In the genomic region with DNA sequence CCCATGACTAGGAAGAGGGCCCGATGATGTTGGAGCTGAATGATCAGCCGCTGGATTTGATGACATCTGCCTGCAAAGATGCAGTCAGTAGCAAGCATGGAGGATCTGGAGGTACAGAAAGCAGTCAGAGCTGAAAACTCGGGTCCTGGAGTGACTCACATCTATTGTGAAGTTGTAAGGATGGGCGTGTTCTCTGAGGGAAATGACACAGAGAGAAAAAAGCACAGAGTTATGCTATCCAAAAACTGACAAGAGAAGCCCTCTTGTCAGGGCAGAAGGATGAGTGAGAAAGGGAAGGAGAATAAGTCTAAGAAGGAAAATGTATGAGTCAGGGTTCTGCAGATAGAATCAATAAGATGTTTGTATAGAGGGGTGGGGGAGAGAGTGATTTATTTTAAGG, we compare ENCODE assay signal across 16 cellular contexts.
DNase-seq lines count a peak whose midpoint lies in the region; ATAC-seq lines count a peak whose summit lies in the region.
"Had no signal": no experiment of that assay in that cellular context is flagged by ENCODE, and none has a peak within 500 bp of the region (broad histone marks: within the 10 kb centered on the region; RNA-seq: fewer than 3 reads in every experiment).

No MANE protein-coding gene starts in this region.

- no peak overlapping the region for H3K27ac Mint-ChIP-seq in stimulated activated naive CD8-positive, alpha-beta T cell treated with anti-CD3 and anti-CD28 coated beads, Interleukin-15, amount 100 ng/mL, for 72 hours

- H3K4me3 ChIP-seq in adipocyte (ENCODE audit: low read length), result no peak overlapping the region
- H3K4me3 ChIP-seq: BLaER1 had no signal

- H3K9me3 Mint-ChIP-seq in stimulated activated naive CD8-positive, alpha-beta T cell treated with anti-CD3 and anti-CD28 coated beads, Interleukin-15, amount 100 ng/mL, for 72 hours, result no peaks in the 10 kb centered on the region

- H3K4me1 Mint-ChIP-seq in stimulated activated naive CD8-positive, alpha-beta T cell treated with anti-CD3 and anti-CD28 coated beads, Interleukin-15, amount 100 ng/mL, for 72 hours, result no peaks in the 10 kb centered on the region

- ATAC-seq in GM18511 (IDR thresholded peaks at IDR 0.05; ENCODE audit: unreplicated experiment), result peak; percentile 51
- no peak for ATAC-seq in stimulated activated naive CD8-positive, alpha-beta T cell treated with anti-CD3 and anti-CD28 coated beads, Interleukin-15, amount 100 ng/mL, for 72 hours
- ATAC-seq in GM19328 (IDR thresholded peaks at IDR 0.05; ENCODE audit: unreplicated experiment), result no peak
- ATAC-seq in HG02884 (IDR thresholded peaks at IDR 0.05; ENCODE audit: unreplicated experiment), result no peak

- H3K4me3 Mint-ChIP-seq in stimulated activated naive CD8-positive, alpha-beta T cell treated with anti-CD3 and anti-CD28 coated beads, Interleukin-15, amount 100 ng/mL, for 72 hours, result no peak overlapping the region

- H3K27me3 Mint-ChIP-seq in stimulated activated naive CD8-positive, alpha-beta T cell treated with anti-CD3 and anti-CD28 coated beads, Interleukin-15, amount 100 ng/mL, for 72 hours, result no peaks in the 10 kb centered on the region

- H3K36me3 ChIP-seq in adipocyte (ENCODE audit: control insufficient read depth, insufficient read depth, low read length, severe bottlenecking), result no peaks in the 10 kb centered on the region
- H3K36me3 ChIP-seq: BLaER1 had no signal

- H3K9me3 ChIP-seq in adipocyte (ENCODE audit: control insufficient read depth, low read length), result no peaks in the 10 kb centered on the region
- H3K9me3 ChIP-seq: BLaER1 had no signal

- H3K9ac ChIP-seq in adipocyte (ENCODE audit: low read length), result no peak overlapping the region
- H3K9ac ChIP-seq: BLaER1 had no signal

- H3K27me3 ChIP-seq in adipocyte (replicated peaks; ENCODE audit: control insufficient read depth, insufficient read depth, low read length), result no peaks in the 10 kb centered on the region
- H3K27me3 ChIP-seq: BLaER1 had no signal

- DNase-seq in A172 (ENCODE audit: low spot score) (peak; percentile 35), adipocyte (ENCODE audit: low read depth) (peak; percentile 48), fibroblast of the conjunctiva (ENCODE audit: low read depth) (peak; percentile 3), OCI-M2 (lab: John Stamatoyannopoulos, UW; ENCODE audit: unreplicated experiment) (no peak)
- no peak for DNase-seq in stimulated activated naive CD8-positive, alpha-beta T cell treated with anti-CD3 and anti-CD28 coated beads, Interleukin-15, amount 100 ng/mL, for 72 hours
- DNase-seq: activated CD4-positive, alpha-beta T cell treated with anti-CD3 and anti-CD28 coated beads for 1 hour; activated gamma-delta T cell; DND-41; kidney; NCI-H2171 treated with DMSO at 0.1 percent for 48 hours; stimulated activated CD4-positive, alpha-beta T cell treated with anti-CD3 and anti-CD28 coated beads, Interleukin-4, amount 100 ng/mL, for 24 hours; stimulated activated naive CD4-positive, alpha-beta T cell treated with Interleukin-2 at 50 U/mL for 16 hours had no signal

- H3K4me1 ChIP-seq in adipocyte (ENCODE audit: control insufficient read depth, insufficient read depth, low read length), result peaks cover 8% of the 10 kb centered on the region
- H3K4me1 ChIP-seq: BLaER1 had no signal

Comparison
In these comparisons a context has a peak if more than half of its experiments do, and no peak if none do; other contexts are left out.
1. DNase-seq: peak in A172 (single experiment), adipocyte (single experiment) and fibroblast of the conjunctiva (single experiment); none in stimulated activated naive CD8-positive, alpha-beta T cell treated with anti-CD3 and anti-CD28 coated beads, Interleukin-15, amount 100 ng/mL, for 72 hours (0 of 2) and OCI-M2 (single experiment).